In the genomic region with DNA sequence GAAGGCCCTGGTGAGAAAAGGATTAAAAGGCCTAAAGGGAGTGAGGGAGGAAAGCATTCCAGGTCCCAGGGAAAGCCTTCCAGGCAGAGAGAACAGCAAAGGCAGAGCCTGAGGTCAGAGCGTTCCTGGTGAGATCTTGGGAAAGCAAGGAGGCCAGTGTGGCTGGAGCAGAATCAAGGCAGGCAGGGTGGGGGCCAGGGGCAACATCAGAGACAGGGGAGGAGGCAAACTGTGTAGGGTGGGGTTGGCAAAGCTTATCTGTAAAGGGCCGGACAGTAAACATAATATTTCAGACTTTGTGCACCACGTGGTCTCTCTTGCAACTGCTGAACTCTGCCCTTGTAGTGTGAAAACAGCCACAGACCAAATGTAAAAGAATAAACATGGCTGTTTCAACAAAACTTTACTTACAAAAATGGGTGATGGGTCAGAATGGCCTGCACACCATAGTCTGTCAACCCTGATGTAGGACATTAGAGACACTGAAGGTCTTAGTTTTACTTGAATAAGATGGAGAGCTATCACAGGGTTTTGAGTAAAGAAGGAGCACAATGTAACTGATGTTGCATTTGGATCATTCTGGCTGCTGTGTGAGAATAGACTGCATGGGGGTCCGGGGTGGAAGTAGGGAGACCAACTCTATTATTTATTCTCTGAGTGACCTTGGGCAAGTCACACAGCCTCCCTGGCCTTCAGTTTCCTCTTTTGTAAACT, we compare ENCODE assay signal across 14 cellular contexts. TPM values are rescaled to one million over a fixed set of nuclear protein-coding genes. Genes with fewer than 3 reads are reported as not detected.
DNase-seq lines count a peak whose midpoint lies in the region; ATAC-seq and TF ChIP-seq lines count a peak whose summit lies in the region.
"Had no signal": no experiment of that assay in that cellular context is flagged by ENCODE, and none has a peak within 500 bp of the region (broad histone marks: within the 10 kb centered on the region; RNA-seq: fewer than 3 reads in every experiment).

No MANE protein-coding gene starts in this region.

- H3K79me2 ChIP-seq in ACC112 (ENCODE audit: control insufficient read depth, insufficient read depth, low read length, unreplicated experiment) (no peaks in the 10 kb centered on the region), fibroblast of lung (ENCODE audit: control insufficient read depth, insufficient read depth, low read length) (no peaks in the 10 kb centered on the region)

- POLR2A ChIA-PET in HEK293T (lab: Yijun Ruan, JAX), result no interaction called here
- POLR2A ChIA-PET in naive thymus-derived CD4-positive, alpha-beta T cell (lab: Charles Lee), result no interaction called here

- H3K4me1 ChIP-seq in ACC112 (ENCODE audit: control insufficient read depth, insufficient read depth, low read length, unreplicated experiment), result peaks cover 23% of the 10 kb centered on the region
- H3K4me1 ChIP-seq in fibroblast of lung (ENCODE audit: control insufficient read depth, extremely low read depth, insufficient read depth, low read length), result peaks cover 49% of the 10 kb centered on the region
- H3K4me1 ChIP-seq in mucosa of descending colon (ENCODE audit: low read depth), result peaks cover 18% of the 10 kb centered on the region
- no peaks in the 10 kb centered on the region for H3K4me1 ChIP-seq in naive thymus-derived CD4-positive, alpha-beta T cell (ENCODE audit: control insufficient read depth in 2 of 2, insufficient read depth in 2 of 2, low read length in 2 of 2)

- peak overlapping the region; percentile 55 for H3K4me2 ChIP-seq in fibroblast of lung (ENCODE audit: extremely low read depth, insufficient read depth, low read length)

- H3K4me3 Mint-ChIP-seq in naive thymus-derived CD4-positive, alpha-beta T cell, result no peak overlapping the region

- no peaks in the 10 kb centered on the region for H3K36me3 Mint-ChIP-seq in naive thymus-derived CD4-positive, alpha-beta T cell

- H3K4me3 ChIP-seq in ACC112 (ENCODE audit: low read depth, low read length) (no peak overlapping the region), fibroblast of lung (replicated peaks in 1 of 4; ENCODE audit: control extremely low read depth in 1 of 4, insufficient read depth in 1 of 4, low read depth in 3 of 4, low read length in 4 of 4) (no peak overlapping the region), mucosa of descending colon (no peak overlapping the region)
- no peak overlapping the region for H3K4me3 ChIP-seq in naive thymus-derived CD4-positive, alpha-beta T cell (ENCODE audit: low read length)
- H3K4me3 ChIP-seq: tibial artery had no signal

- H2AFZ ChIP-seq in ACC112 (ENCODE audit: low read length, unreplicated experiment), result peak overlapping the region; percentile 47
- no peak overlapping the region for H2AFZ ChIP-seq in fibroblast of lung (ENCODE audit: low read length)

- H3K27ac Mint-ChIP-seq in naive thymus-derived CD4-positive, alpha-beta T cell, result no peak overlapping the region

- H3K27ac ChIP-seq in ACC112 (ENCODE audit: low read depth, low read length) (no peak overlapping the region), fibroblast of lung (ENCODE audit: insufficient read depth, low read length) (peak overlapping the region; percentile 68)
- H3K27ac ChIP-seq in naive thymus-derived CD4-positive, alpha-beta T cell (ENCODE audit: low read depth, low read length), result no peak overlapping the region
- H3K27ac ChIP-seq: tibial artery had no signal

- DNase-seq in LoVo (ENCODE audit: low spot score) (peak; percentile 43), fibroblast of lung (ENCODE audit: low read depth in 2 of 2) (peak in 1 of 2 donors; percentile 99), mucosa of descending colon (peak; percentile 80 to 87 (median 82)), HEK293T (ENCODE audit: extremely low spot score) (no peak), A172 (ENCODE audit: low spot score) (no peak)
- no peak for DNase-seq in naive thymus-derived CD4-positive, alpha-beta T cell
- no peak for DNase-seq in stimulated activated CD4-positive, alpha-beta T cell treated with anti-CD3 and anti-CD28 coated beads, Interleukin-15, amount 100 ng/mL, for 24 hours
- DNase-seq: activated CD4-positive, CD25-positive, alpha-beta regulatory T cell treated with anti-CD3 and anti-CD28 coated beads, Interleukin-2, amount 50 U/mL, for 72 hours; activated T-cell treated with anti-CD3 and anti-CD28 coated beads, Interleukin-2, amount 50 U/mL, for 48 hours; amygdala; kidney; NCI-H2081 treated with DMSO at 0.1 percent for 48 hours had no signal

- peak; percentile 92 for ATAC-seq in mucosa of descending colon
- no peak for ATAC-seq in naive thymus-derived CD4-positive, alpha-beta T cell

- H3K9me3 Mint-ChIP-seq in naive thymus-derived CD4-positive, alpha-beta T cell, result no peaks in the 10 kb centered on the region

- TF ChIP-seq CTCF in fibroblast of lung (conservative IDR thresholded peaks at IDR 0.05 in 1 of 2, IDR thresholded peaks at IDR 0.05 in 1 of 2; ENCODE audit: low read depth in 1 of 2, low read length in 2 of 2), result no peak
- TF ChIP-seq CTCF in mucosa of descending colon (IDR thresholded peaks at IDR 0.05), result no peak

- H3K4me1 Mint-ChIP-seq in naive thymus-derived CD4-positive, alpha-beta T cell, result no peaks in the 10 kb centered on the region

- H3K36me3 ChIP-seq in ACC112 (ENCODE audit: insufficient read depth, low read length) (no peaks in the 10 kb centered on the region), fibroblast of lung (ENCODE audit: control insufficient read depth, insufficient read depth, low read length) (no peaks in the 10 kb centered on the region), mucosa of descending colon (ENCODE audit: low read depth) (no peaks in the 10 kb centered on the region)
- H3K36me3 ChIP-seq in naive thymus-derived CD4-positive, alpha-beta T cell (ENCODE audit: control insufficient read depth in 2 of 3, insufficient read depth in 3 of 3, low read length in 3 of 3), result no peaks in the 10 kb centered on the region
- H3K36me3 ChIP-seq: tibial artery had no signal

- peak overlapping the region; percentile 22 for H3K9ac ChIP-seq in fibroblast of lung (ENCODE audit: insufficient read depth, low read length)

- H4K20me1 ChIP-seq in fibroblast of lung (ENCODE audit: control insufficient read depth, extremely low read depth, insufficient read depth, low read length), result no peaks in the 10 kb centered on the region

- H3K27me3 Mint-ChIP-seq in naive thymus-derived CD4-positive, alpha-beta T cell, result peaks cover 0 to 27% (median 12%) of the 10 kb centered on the region in 5 donors

- intact Hi-C loops in mucosa of descending colon (cut with DNase I, micrococcal nuclease), result no loop called here
- intact Hi-C loops in naive thymus-derived CD4-positive, alpha-beta T cell (cut with micrococcal nuclease), result loop anchor here (2.0 to 5.0 kb wide), 3 partner anchors 256 to 1287 kb away; a partner anchor contains a TSS

- CTCF ChIA-PET in HEK293T (lab: Yijun Ruan, JAX), result interaction anchor here (1.9 kb wide), 1 partner anchor 10 kb away, joined by 10 read pairs; no protein-coding TSS in a partner anchor
- CTCF ChIA-PET in naive thymus-derived CD4-positive, alpha-beta T cell (lab: Charles Lee), result interaction anchor here (1.3 kb wide), 1 partner anchor 265 kb away, joined by 3 read pairs; no protein-coding TSS in a partner anchor

- no peaks in the 10 kb centered on the region for H3K9me3 ChIP-seq in fibroblast of lung (ENCODE audit: control insufficient read depth, insufficient read depth, low read depth, low read length)
- no peaks in the 10 kb centered on the region for H3K9me3 ChIP-seq in mucosa of descending colon
- no peaks in the 10 kb centered on the region for H3K9me3 ChIP-seq in naive thymus-derived CD4-positive, alpha-beta T cell (ENCODE audit: control insufficient read depth in 2 of 3, low read length in 3 of 3)
- H3K9me3 ChIP-seq: tibial artery had no signal

- H3K27me3 ChIP-seq in ACC112 (ENCODE audit: insufficient read depth, low read length), result no peaks in the 10 kb centered on the region
- no peaks in the 10 kb centered on the region for H3K27me3 ChIP-seq in fibroblast of lung (ENCODE audit: control insufficient read depth, insufficient read depth, low read length)
- no peaks in the 10 kb centered on the region for H3K27me3 ChIP-seq in naive thymus-derived CD4-positive, alpha-beta T cell (ENCODE audit: control insufficient read depth in 2 of 2, insufficient read depth in 2 of 2, low read length in 2 of 2)
- H3K27me3 ChIP-seq: tibial artery had no signal

TF ChIP-seq in HEK293T, 16 proteins besides CTCF, POLR2A, EP300 and RAD21 (continues in another document):
- no peak for TF ChIP-seq FOXK2 (IDR thresholded peaks at IDR 0.05)

RNA-seq across cellular contexts. Expression of a gene that starts 13.2 kb away (rescaled TPM):
- total RNA-seq in fibroblast of lung, result 13.4 and 18.3 TPM in 2 replicates
- 17.2 and 17.3 TPM in 2 replicates for polyA plus RNA-seq in fibroblast of lung
- 11.4 TPM in 2 replicates for polyA plus RNA-seq in fibroblast of lung (2012)
- polyA minus RNA-seq in fibroblast of lung (ENCODE audit: low replicate concordance), result 12.4 and 14.3 TPM in 2 replicates
- total RNA-seq in mucosa of descending colon, result 10 to 100 TPM; 30.1 to 75.3 (median 52.3) TPM
- total RNA-seq in naive thymus-derived CD4-positive, alpha-beta T cell, result 10 to 100 TPM in 4 of 5 experiments, 1 to 10 TPM in 1; 8.8 to 23.0 (median 13.4) TPM
- polyA plus RNA-seq in naive thymus-derived CD4-positive, alpha-beta T cell, result 10 to 100 TPM; 18.7 to 23.2 TPM
- 13.9 and 18.4 TPM in 2 replicates for total RNA-seq in A172 (2014; rRNA removed; shearing (Covaris generic))

RNA-seq across cellular contexts. Expression of a gene that starts 37.0 kb away (rescaled TPM):
- total RNA-seq in fibroblast of lung (56.5 and 60.6 TPM in 2 replicates), mucosa of descending colon (10 to 100 TPM; 38.1 to 65.7 (median 40.6) TPM)
- 73.1 and 99.4 TPM in 2 replicates for polyA plus RNA-seq in fibroblast of lung
- polyA plus RNA-seq in fibroblast of lung (2012), result 65.2 and 79.0 TPM in 2 replicates
- polyA minus RNA-seq in fibroblast of lung (ENCODE audit: low replicate concordance), result 19.0 and 20.2 TPM in 2 replicates
- total RNA-seq in naive thymus-derived CD4-positive, alpha-beta T cell, result 10 to 100 TPM; 41.9 to 94.9 (median 51.4) TPM
- polyA plus RNA-seq in naive thymus-derived CD4-positive, alpha-beta T cell, result 10 to 100 TPM; 77.5 to 80.1 TPM
- 51.1 and 58.8 TPM in 2 replicates for total RNA-seq in A172 (2014; rRNA removed; shearing (Covaris generic))

RNA-seq across cellular contexts. Expression of a gene that starts 41.0 kb away (rescaled TPM):
- total RNA-seq in fibroblast of lung (0.26 and 0.33 TPM in 2 replicates), mucosa of descending colon (under 1 TPM; 0.72 to 0.98 (median 0.93) TPM)
- 0.09 and 0.15 TPM in 2 replicates for polyA plus RNA-seq in fibroblast of lung
- polyA plus RNA-seq in fibroblast of lung (2012), result 0.58 and 1.0 TPM in 2 replicates
- polyA minus RNA-seq in fibroblast of lung (ENCODE audit: low replicate concordance), result 1.9 TPM in 1 of 2 replicates, not detected in the other
- total RNA-seq in naive thymus-derived CD4-positive, alpha-beta T cell, result 1 to 10 TPM in 1 of 5 experiments, under 1 TPM in 1, not detected in 3; 0.16 to 1.8 TPM
- polyA plus RNA-seq in naive thymus-derived CD4-positive, alpha-beta T cell, result not detected
- not detected in 2 replicates for total RNA-seq in A172 (2014; rRNA removed; shearing (Covaris generic))
- total RNA-seq: kidney had no signal

RNA-seq across cellular contexts. Expression of a gene that starts 54.9 kb away (rescaled TPM):
- total RNA-seq in fibroblast of lung (33.0 and 35.2 TPM in 2 replicates), mucosa of descending colon (10 to 100 TPM; 30.3 to 36.3 (median 34.9) TPM)
- 34.5 and 45.5 TPM in 2 replicates for polyA plus RNA-seq in fibroblast of lung
- polyA plus RNA-seq in fibroblast of lung (2012), result 76.0 and 83.4 TPM in 2 replicates
- polyA minus RNA-seq in fibroblast of lung (ENCODE audit: low replicate concordance), result 1.6 and 2.3 TPM in 2 replicates
- 10 to 100 TPM; 37.7 to 76.7 (median 52.3) TPM for total RNA-seq in naive thymus-derived CD4-positive, alpha-beta T cell
- polyA plus RNA-seq in naive thymus-derived CD4-positive, alpha-beta T cell, result 100 to 1,000 TPM in 1 of 2 donors, 10 to 100 TPM in 1; 97.2 to 108 TPM
- 54.1 and 73.2 TPM in 2 replicates for total RNA-seq in A172 (2014; rRNA removed; shearing (Covaris generic))

Comparison
In these comparisons a context has a peak if more than half of its experiments do, and no peak if none do; other contexts are left out.
1. DNase-seq: peak in LoVo (single experiment) and mucosa of descending colon (3 of 3); none in HEK293T (single experiment), naive thymus-derived CD4-positive, alpha-beta T cell (0 of 9), A172 (single experiment) and stimulated activated CD4-positive, alpha-beta T cell treated with anti-CD3 and anti-CD28 coated beads, Interleukin-15, amount 100 ng/mL, for 24 hours (single experiment).
2. intact Hi-C loops: an anchor here in naive thymus-derived CD4-positive, alpha-beta T cell (2.0 to 5.0 kb wide); none called in mucosa of descending colon.